Comparison of ENCODE assay signal across 28 cellular contexts in the genomic region with DNA sequence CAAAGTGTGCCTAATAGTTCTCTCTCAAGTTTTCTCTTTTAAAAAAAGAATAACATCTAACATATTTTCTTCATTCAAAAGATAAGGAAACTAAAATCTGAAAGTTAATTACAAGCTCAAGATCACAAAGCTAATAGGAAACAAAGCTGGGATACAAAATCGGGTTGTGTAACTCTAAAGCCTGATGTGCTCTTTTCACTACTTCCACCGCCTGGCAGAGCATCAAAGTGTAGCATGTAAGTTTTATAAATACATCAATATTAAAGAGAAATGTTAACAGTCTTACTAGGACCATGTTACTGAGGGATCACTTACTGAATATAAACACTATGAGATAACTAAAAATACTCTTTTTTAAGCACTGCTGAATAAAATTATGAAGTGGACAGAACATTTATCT.
DNase-seq lines count a peak whose midpoint lies in the region; TF ChIP-seq lines count a peak whose summit lies in the region.
"Had no signal": no experiment of that assay in that cellular context is flagged by ENCODE, and none has a peak within 500 bp of the region (broad histone marks: within the 10 kb centered on the region; RNA-seq: fewer than 3 reads in every experiment).

No MANE protein-coding gene starts in this region.

- no peaks in the 10 kb centered on the region for H3K9me3 ChIP-seq in OCI-LY1 (ENCODE audit: low read length)
- H3K9me3 ChIP-seq: A549, Caco-2, SK-N-SH had no signal

- no peak overlapping the region for H2AFZ ChIP-seq in OCI-LY1 (ENCODE audit: low read length)

- H3K27me3 ChIP-seq in OCI-LY1 (ENCODE audit: insufficient read depth, low read length) = no peaks in the 10 kb centered on the region

- H3K36me3 Mint-ChIP-seq in mesothelial cell of epicardium = peaks cover 5% of the 10 kb centered on the region

- H3K4me1 ChIP-seq in OCI-LY1 (ENCODE audit: insufficient read depth, low read length, severe bottlenecking) = peaks cover 84% of the 10 kb centered on the region
- H3K4me1 ChIP-seq: Caco-2 had no signal

- DNase-seq in choroid plexus epithelial cell (ENCODE audit: low read depth) (peak; percentile 39), fibroblast of pulmonary artery (ENCODE audit: low read depth) (peak; percentile 19), mesothelial cell of epicardium (ENCODE audit: low spot score in 2 of 2, unreplicated experiment in 2 of 2) (no peak), epidermal melanocyte (ENCODE audit: insufficient read length, low spot score) (no peak), erythroblast (lab: John Stamatoyannopoulos, UW) (no peak), T1000 (lab: John Stamatoyannopoulos, UW) (no peak), DMS 273 treated with DMSO at 0.1 percent for 48 hours (lab: John Stamatoyannopoulos, UW) (no peak)
- DNase-seq: Caco-2; CD8-positive, alpha-beta T cell; DMS79; EL; GDM1; NCI-H1105; NCI-H146; NCI-H1930; NCI-H2107; NCI-H446; NCI-H524 treated with DMSO at 0.1 percent for 48 hours; NCI-H774; SIG-M5; SK-N-SH had no signal

- TF ChIP-seq POLR2A in erythroblast (IDR thresholded peaks at IDR 0.05; ENCODE audit: low read length) = no peak

- H3F3A ChIP-seq in OCI-LY1 (ENCODE audit: insufficient read depth, low read length) = peaks cover 6% of the 10 kb centered on the region

- H3K9me2 ChIP-seq in OCI-LY1 (ENCODE audit: low read depth, low read length) = no peaks in the 10 kb centered on the region
- H3K9me2 ChIP-seq: SK-N-SH had no signal

- H3K4me3 Mint-ChIP-seq in mesothelial cell of epicardium = no peak overlapping the region
- H3K4me3 Mint-ChIP-seq: B cell; CD8-positive, alpha-beta T cell had no signal

- no peak for TF ChIP-seq CTCF in OCI-LY1 (IDR thresholded peaks at IDR 0.05; ENCODE audit: low read length)
- no peak for TF ChIP-seq CTCF in choroid plexus epithelial cell (conservative IDR thresholded peaks at IDR 0.05; ENCODE audit: low read depth, low read length)
- TF ChIP-seq CTCF in fibroblast of pulmonary artery (IDR thresholded peaks at IDR 0.05; ENCODE audit: low read length, missing control alignments) = no peak
- no peak for TF ChIP-seq CTCF in mesothelial cell of epicardium (IDR thresholded peaks at IDR 0.05; ENCODE audit: unreplicated experiment)

- peak overlapping the region; percentile 11; the same call in 1 of the 2 replicates for H3K9ac ChIP-seq in OCI-LY1 (ENCODE audit: low read length)
- H3K9ac ChIP-seq: SK-N-SH had no signal

- H3K27ac ChIP-seq in OCI-LY1 (ENCODE audit: low read depth, low read length, poor library complexity, severe bottlenecking) = peak overlapping the region; percentile 95
- H3K27ac ChIP-seq: A549, C4-2B, HL-60, RWPE1 had no signal

- H3K79me2 ChIP-seq in OCI-LY1 (ENCODE audit: insufficient read depth, low read length) = peaks cover 93% of the 10 kb centered on the region

- H3K4me1 Mint-ChIP-seq in mesothelial cell of epicardium = peaks cover 28% of the 10 kb centered on the region

- H3K27me3 Mint-ChIP-seq in mesothelial cell of epicardium (ENCODE audit: low read depth) = no peaks in the 10 kb centered on the region
- H3K27me3 Mint-ChIP-seq: B cell had no signal

- peak overlapping the region; percentile 20; the same call in 1 of the 2 replicates for H3K4me2 ChIP-seq in OCI-LY1 (ENCODE audit: low read length)
- H3K4me2 ChIP-seq: A549, SK-N-SH had no signal

- peak overlapping the region; percentile 6 for H3K4me3 ChIP-seq in OCI-LY1 (ENCODE audit: low read depth, low read length, poor library complexity, severe bottlenecking)
- H3K4me3 ChIP-seq in choroid plexus epithelial cell (ENCODE audit: low read depth, low read length) = no peak overlapping the region
- H3K4me3 ChIP-seq in fibroblast of pulmonary artery (replicated peaks; ENCODE audit: low read depth, low read length) = no peak overlapping the region
- H3K4me3 ChIP-seq: A549, GM12878 had no signal

- H4K20me1 ChIP-seq in OCI-LY1 (ENCODE audit: insufficient read depth, low read length) = peaks cover 5% of the 10 kb centered on the region; the same call in 1 of the 2 replicates

- H3K36me3 ChIP-seq in OCI-LY1 (ENCODE audit: insufficient read depth, low read length) = peaks cover 4% of the 10 kb centered on the region; the same call in 1 of the 2 replicates

- H3K27ac Mint-ChIP-seq in mesothelial cell of epicardium = peak overlapping the region; percentile 39
- H3K27ac Mint-ChIP-seq: B cell; CD8-positive, alpha-beta T cell had no signal

- H3K9me3 Mint-ChIP-seq in mesothelial cell of epicardium = no peaks in the 10 kb centered on the region
- H3K9me3 Mint-ChIP-seq: CD8-positive, alpha-beta T cell had no signal

Comparison
In these comparisons a context has a peak if more than half of its experiments do, and no peak if none do; other contexts are left out.
1. DNase-seq: peak in choroid plexus epithelial cell (single experiment) and fibroblast of pulmonary artery (single experiment); none in mesothelial cell of epicardium (0 of 2), epidermal melanocyte (single experiment), erythroblast (0 of 2), T1000 (single experiment) and DMS 273 treated with DMSO at 0.1 percent for 48 hours (single experiment).